In the genomic region with DNA sequence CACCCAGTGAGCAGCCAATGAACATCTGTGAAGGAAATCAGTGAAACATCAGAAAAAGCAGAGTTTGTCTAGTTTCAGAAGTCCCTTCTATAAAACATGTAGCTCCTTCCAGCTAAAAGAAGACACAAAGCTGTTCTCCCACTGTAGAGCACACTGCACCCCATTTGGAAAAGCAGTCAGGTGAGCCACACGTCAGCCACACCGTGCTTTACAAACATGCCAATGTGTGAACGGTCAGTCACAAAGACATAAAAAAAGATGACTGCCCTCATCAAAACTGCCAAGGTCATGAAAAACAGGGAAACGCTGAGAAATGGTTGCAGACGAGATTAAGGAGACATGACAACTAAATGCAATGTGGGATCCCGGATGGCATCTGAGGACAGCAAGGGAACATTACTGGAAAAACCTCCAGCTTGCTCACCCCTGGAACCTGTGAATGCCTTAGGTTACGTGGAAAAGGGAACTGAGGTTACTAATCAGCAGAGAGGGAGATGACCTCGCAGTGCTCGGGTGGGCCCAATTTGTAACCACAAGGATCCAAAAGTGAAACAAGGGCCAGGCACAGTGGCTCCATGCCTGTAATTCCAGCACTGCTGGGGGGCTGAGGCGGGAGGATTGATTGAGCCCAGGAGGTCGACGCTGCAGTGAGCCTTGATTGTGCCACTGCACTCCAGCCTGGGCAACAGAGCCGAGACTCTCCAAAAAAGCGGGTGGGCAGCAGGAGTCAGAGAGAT, we compare ENCODE assay signal across 9 cellular contexts. TPM values are rescaled to one million over a fixed set of nuclear protein-coding genes. Genes with fewer than 3 reads are reported as not detected.
A peak's percentile ranks its signal among the peaks of the same experiment; 100 is the strongest.
DNase-seq lines count a peak whose midpoint lies in the region; ATAC-seq, FAIRE-seq and TF ChIP-seq lines count a peak whose summit lies in the region.
"Had no signal": no experiment of that assay in that cellular context is flagged by ENCODE, and none has a peak within 500 bp of the region (broad histone marks: within the 10 kb centered on the region; RNA-seq: fewer than 3 reads in every experiment).

No MANE protein-coding gene starts in this region.

- TF ChIP-seq CTCF in hepatocyte (IDR thresholded peaks at IDR 0.05; ENCODE audit: poor library complexity) (no peak), spleen (IDR thresholded peaks at IDR 0.05 in 8 of 11, conservative IDR thresholded peaks at IDR 0.05 in 3 of 11) (no peak)

- peak overlapping the region; percentile 51 for H3K4me2 ChIP-seq in hepatocyte

- WGBS in hepatocyte (ENCODE audit: low lambda C conversion rate, missing lambda C conversion rate), result 67% methylated on average over 14 of the region's 14 CpGs
- 60 to 73% (median 67%) methylated on average over 14 of the region's 14 CpGs for WGBS in spleen, 5 donors

- H3K27me3 ChIP-seq in hepatocyte (no peaks in the 10 kb centered on the region), spleen (replicated peaks in 1 of 7) (no peaks in the 10 kb centered on the region)

- no peaks in the 10 kb centered on the region for H3K36me3 ChIP-seq in hepatocyte (replicated peaks; ENCODE audit: insufficient read depth, low read depth)
- H3K36me3 ChIP-seq in spleen, result peaks cover 0 to 4% (median 0%) of the 10 kb centered on the region in 6 donors

- no peak for TF ChIP-seq POLR2A in spleen (IDR thresholded peaks at IDR 0.05)

- intact Hi-C loops in activated CD4-positive, alpha-beta memory T cell treated with anti-CD3 and anti-CD28 coated beads for 36 hours (cut with micrococcal nuclease), result no loop called here
- intact Hi-C loops in spleen (cut with DNase I; ENCODE audit: low total_unique reads), result loop anchor here (10.0 kb wide), 1 partner anchor 147 kb away; no protein-coding TSS in a partner anchor

- peak overlapping the region; percentile 13 for H3K27ac Mint-ChIP-seq in activated CD8-positive, alpha-beta memory T cell treated with anti-CD3 and anti-CD28 coated beads, Interleukin-2, amount 10 ng/mL, durations not matched to agents 7 days and 5 days
- H3K27ac Mint-ChIP-seq in activated CD4-positive, alpha-beta memory T cell treated with anti-CD3 and anti-CD28 coated beads for 36 hours, result peak overlapping the region; percentile 64

- no peak for DNase-seq in activated CD8-positive, alpha-beta memory T cell treated with anti-CD3 and anti-CD28 coated beads, Interleukin-2, amount 10 ng/mL, durations not matched to agents 7 days and 5 days
- no peak for DNase-seq in activated CD8-positive, alpha-beta memory T cell treated with anti-CD3 and anti-CD28 coated beads, Interleukin-2, amount 50 U/mL, for 4 hours
- no peak for DNase-seq in activated CD4-positive, alpha-beta memory T cell treated with anti-CD3 and anti-CD28 coated beads for 36 hours
- no peak for DNase-seq in hepatocyte (ENCODE audit: low spot score)
- no peak for DNase-seq in spleen
- no peak for DNase-seq in GM19239 (ENCODE audit: insufficient read length, low spot score)
- DNase-seq in NCI-H2107 (lab: John Stamatoyannopoulos, UW), result no peak
- DNase-seq: PC-3 had no signal

- H3K9me3 Mint-ChIP-seq in activated CD8-positive, alpha-beta memory T cell treated with anti-CD3 and anti-CD28 coated beads, Interleukin-2, amount 10 ng/mL, durations not matched to agents 7 days and 5 days (ENCODE audit: low read depth), result no peaks in the 10 kb centered on the region
- H3K9me3 Mint-ChIP-seq in activated CD4-positive, alpha-beta memory T cell treated with anti-CD3 and anti-CD28 coated beads for 36 hours, result no peaks in the 10 kb centered on the region

- H4K20me1 ChIP-seq in hepatocyte (ENCODE audit: insufficient read depth, poor library complexity, severe bottlenecking), result peaks cover 100% of the 10 kb centered on the region

- peak overlapping the region; percentile 88 for H3K27ac ChIP-seq in hepatocyte
- H3K27ac ChIP-seq in spleen, result peak overlapping the region in 5 of 8 donors; percentile 4 to 98 (median 63)

- POLR2A ChIA-PET in activated CD4-positive, alpha-beta memory T cell treated with anti-CD3 and anti-CD28 coated beads for 36 hours (lab: Charles Lee), result interaction anchor here (1.2 kb wide), 2 partner anchors 15 to 32 kb away, joined by 3 to 4 read pairs; no protein-coding TSS in a partner anchor

- H3K4me1 Mint-ChIP-seq in activated CD8-positive, alpha-beta memory T cell treated with anti-CD3 and anti-CD28 coated beads, Interleukin-2, amount 10 ng/mL, durations not matched to agents 7 days and 5 days, result peaks cover 81% of the 10 kb centered on the region
- peaks cover 88% of the 10 kb centered on the region for H3K4me1 Mint-ChIP-seq in activated CD4-positive, alpha-beta memory T cell treated with anti-CD3 and anti-CD28 coated beads for 36 hours (ENCODE audit: low read depth)

- H3K4me3 ChIP-seq in hepatocyte (no peak overlapping the region), spleen (no peak overlapping the region)

- ATAC-seq in activated CD8-positive, alpha-beta memory T cell treated with anti-CD3 and anti-CD28 coated beads, Interleukin-2, amount 10 ng/mL, durations not matched to agents 7 days and 5 days, result no peak
- no peak for ATAC-seq in HG02623 (IDR thresholded peaks at IDR 0.05; ENCODE audit: unreplicated experiment)
- ATAC-seq: PC-3 had no signal

- no peaks in the 10 kb centered on the region for H3K9me2 ChIP-seq in hepatocyte (replicated peaks; ENCODE audit: insufficient read depth)

- H3K36me3 Mint-ChIP-seq in activated CD8-positive, alpha-beta memory T cell treated with anti-CD3 and anti-CD28 coated beads, Interleukin-2, amount 10 ng/mL, durations not matched to agents 7 days and 5 days, result peaks cover 31% of the 10 kb centered on the region
- peaks cover 32% of the 10 kb centered on the region for H3K36me3 Mint-ChIP-seq in activated CD4-positive, alpha-beta memory T cell treated with anti-CD3 and anti-CD28 coated beads for 36 hours

- H3K79me2 ChIP-seq in hepatocyte, result peaks cover 100% of the 10 kb centered on the region

- no peak for FAIRE-seq in GM19239 (lab: Jason Lieb, UNC)

- H3K9me3 ChIP-seq in hepatocyte (ENCODE audit: low read depth) (no peaks in the 10 kb centered on the region), spleen (no peaks in the 10 kb centered on the region)

- H3K4me3 Mint-ChIP-seq in activated CD8-positive, alpha-beta memory T cell treated with anti-CD3 and anti-CD28 coated beads, Interleukin-2, amount 10 ng/mL, durations not matched to agents 7 days and 5 days, result no peak overlapping the region
- H3K4me3 Mint-ChIP-seq in activated CD4-positive, alpha-beta memory T cell treated with anti-CD3 and anti-CD28 coated beads for 36 hours, result no peak overlapping the region

- CTCF ChIA-PET in activated CD8-positive, alpha-beta memory T cell treated with anti-CD3 and anti-CD28 coated beads, Interleukin-2, amount 10 ng/mL, durations not matched to agents 7 days and 5 days (lab: Charles Lee), result interaction anchor here (0.7 kb wide), 1 partner anchor 38 kb away, joined by 3 read pairs; no protein-coding TSS in a partner anchor
- CTCF ChIA-PET in activated CD4-positive, alpha-beta memory T cell treated with anti-CD3 and anti-CD28 coated beads for 36 hours (lab: Charles Lee), result interaction anchor here (1.1 kb wide), 1 partner anchor 10 kb away, joined by 3 read pairs; no protein-coding TSS in a partner anchor

- no peaks in the 10 kb centered on the region for H3K27me3 Mint-ChIP-seq in activated CD8-positive, alpha-beta memory T cell treated with anti-CD3 and anti-CD28 coated beads, Interleukin-2, amount 10 ng/mL, durations not matched to agents 7 days and 5 days
- no peaks in the 10 kb centered on the region for H3K27me3 Mint-ChIP-seq in activated CD4-positive, alpha-beta memory T cell treated with anti-CD3 and anti-CD28 coated beads for 36 hours

- H3K4me1 ChIP-seq in hepatocyte (ENCODE audit: insufficient read depth) (peaks cover 59% of the 10 kb centered on the region), spleen (peaks cover 76 to 100% (median 99%) of the 10 kb centered on the region in 6 donors)

- no peak overlapping the region for H2AFZ ChIP-seq in hepatocyte

RNA-seq across cellular contexts. Expression of a gene that starts 8.1 kb away (rescaled TPM):
- 100 to 1,000 TPM; 184 to 235 TPM for total RNA-seq in activated CD8-positive, alpha-beta memory T cell treated with anti-CD3 and anti-CD28 coated beads, Interleukin-2, amount 10 ng/mL, durations not matched to agents 7 days and 5 days
- 100 to 1,000 TPM; 126 to 133 TPM for total RNA-seq in activated CD4-positive, alpha-beta memory T cell treated with anti-CD3 and anti-CD28 coated beads for 36 hours
- total RNA-seq in hepatocyte (48.7 and 50.6 TPM in 2 replicates), spleen (100 to 1,000 TPM; 105 to 203 (median 136) TPM)
- polyA plus RNA-seq in hepatocyte (130 and 135 TPM in 2 replicates), spleen (10 to 100 TPM; 29.0 to 60.0 (median 37.8) TPM)

RNA-seq across cellular contexts. Expression of a gene that starts 25.9 kb away (rescaled TPM):
- 100 to 1,000 TPM in 1 of 2 experiments, 10 to 100 TPM in 1; 92.1 to 110 TPM for total RNA-seq in activated CD8-positive, alpha-beta memory T cell treated with anti-CD3 and anti-CD28 coated beads, Interleukin-2, amount 10 ng/mL, durations not matched to agents 7 days and 5 days
- total RNA-seq in activated CD4-positive, alpha-beta memory T cell treated with anti-CD3 and anti-CD28 coated beads for 36 hours, result 10 to 100 TPM; 67.9 to 70.4 TPM
- total RNA-seq in hepatocyte, result 149 and 222 TPM in 2 replicates
- 108 and 130 TPM in 2 replicates for polyA plus RNA-seq in hepatocyte
- total RNA-seq in spleen, result 100 to 1,000 TPM in 6 of 7 donors, 10 to 100 TPM in 1; 90.4 to 260 (median 153) TPM
- polyA plus RNA-seq in spleen, result 100 to 1,000 TPM in 2 of 3 donors, 10 to 100 TPM in 1; 64.5 to 189 (median 135) TPM
